ENCODE assay signal across 14 cellular contexts in genomic region chr12:106317406-106318082, GRCh38.
"Had no signal": no experiment of that assay in that cellular context is flagged by ENCODE, and none has a peak within 500 bp of the region (broad histone marks: within the 10 kb centered on the region; RNA-seq: fewer than 3 reads in every experiment).

No MANE protein-coding gene starts in this region.

- H3K27ac ChIP-seq: colonic mucosa, gastroesophageal sphincter, skin epidermis, stomach, thoracic aorta had no signal

- H3K9me3 ChIP-seq: colonic mucosa, gastroesophageal sphincter, stomach, thoracic aorta had no signal

- FAIRE-seq: astrocyte had no signal

- H3K4me1 ChIP-seq: colonic mucosa had no signal

- H3K4me3 ChIP-seq: colonic mucosa, gastroesophageal sphincter, skin epidermis, stomach, thoracic aorta had no signal

- DNase-seq: activated CD4-positive, alpha-beta T cell treated with anti-CD3 and anti-CD28 coated beads for 48 hours; activated naive CD4-positive, alpha-beta T cell; caudate nucleus; colonic mucosa; hypothalamus; left colon; occipital lobe; stomach had no signal

- ATAC-seq: gastroesophageal sphincter; left colon; natural killer cell treated with Interleukin-12 subunit alpha and Interleukin-12 subunit beta and Interleukin-15 and Interleukin-18, amount 100 ng/mL, for 72 hours; WTC11 had no signal

- H3K27me3 ChIP-seq: colonic mucosa, gastroesophageal sphincter, stomach had no signal
